Comparison of ENCODE assay signal across 8 cellular contexts in genomic region chr1:224205438-224205840, GRCh38. TPM values are rescaled to one million over a fixed set of nuclear protein-coding genes. Genes with fewer than 3 reads are reported as not detected.
A peak's percentile ranks its signal among the peaks of the same experiment; 100 is the strongest.
DNase-seq lines count a peak whose midpoint lies in the region; ATAC-seq and TF ChIP-seq lines count a peak whose summit lies in the region.

No MANE protein-coding gene starts in this region.

- H3K27me3 Mint-ChIP-seq in CD8-positive, alpha-beta T cell (ENCODE audit: low read depth) = no peaks in the 10 kb centered on the region

- POLR2A ChIA-PET in CD8-positive, alpha-beta T cell (lab: Charles Lee) = interaction anchor here (0.7 kb wide), 1 partner anchor 22 kb away, joined by 3 read pairs; the partner anchor contains the start of gene DEGS1

- intact Hi-C loops in CD8-positive, alpha-beta T cell (cut with DNase I, micrococcal nuclease) = no loop called here
- intact Hi-C loops in sigmoid colon (cut with DNase I) = no loop called here

- H3K36me3 ChIP-seq in CD8-positive, alpha-beta T cell (ENCODE audit: insufficient read depth, low read length) = no peaks in the 10 kb centered on the region
- no peaks in the 10 kb centered on the region for H3K36me3 ChIP-seq in sigmoid colon

- peak in 3 of 7 experiments; percentile 4 to 34 (median 8) for DNase-seq in CD8-positive, alpha-beta T cell
- DNase-seq in SW480 (ENCODE audit: low spot score) = peak; percentile 47
- peak; percentile 84 for DNase-seq in epithelial cell of esophagus (ENCODE audit: low read depth)
- DNase-seq in sigmoid colon = no peak
- DNase-seq in GM13977 (ENCODE audit: low spot score) = no peak
- no peak for DNase-seq in cerebellum (ENCODE audit: low spot score)
- DNase-seq in inferior parietal cortex (ENCODE audit: extremely low spot score) = no peak

- peak; percentile 65 for ATAC-seq in CD8-positive, alpha-beta T cell
- ATAC-seq in HG02759 (IDR thresholded peaks at IDR 0.05; ENCODE audit: unreplicated experiment) = peak; percentile 35

- 14 to 21% methylated on average over 4 of the region's 4 CpGs for WGBS in sigmoid colon, 2 donors

- H3K27ac Mint-ChIP-seq in CD8-positive, alpha-beta T cell = no peak overlapping the region

- H3K4me3 ChIP-seq in CD8-positive, alpha-beta T cell (ENCODE audit: low read depth, low read length) = no peak overlapping the region
- H3K4me3 ChIP-seq in epithelial cell of esophagus (ENCODE audit: low read length) (no peak overlapping the region), sigmoid colon (no peak overlapping the region)

- H3K4me3 Mint-ChIP-seq in CD8-positive, alpha-beta T cell = peak overlapping the region; percentile 62

- in situ Hi-C loops in GM13977 (cut with MboI; ENCODE audit: low pct_unique_long_range_greater_than_20kb, low sequenced_read_pairs, unreplicated experiment) = no loop called here

- H3K27ac ChIP-seq in CD8-positive, alpha-beta T cell (ENCODE audit: low read depth, low read length) = no peak overlapping the region
- H3K27ac ChIP-seq in sigmoid colon = peak overlapping the region; percentile 11 to 65 (median 58)

- CTCF ChIA-PET in CD8-positive, alpha-beta T cell (lab: Charles Lee) = interaction anchor here (0.6 kb wide), 1 partner anchor 580 kb away, joined by 3 read pairs; no protein-coding TSS in a partner anchor

- TF ChIP-seq EP300 in sigmoid colon (IDR thresholded peaks at IDR 0.05) = no peak

- H3K4me1 Mint-ChIP-seq in CD8-positive, alpha-beta T cell (ENCODE audit: low read depth) = peaks cover 11% of the 10 kb centered on the region

- no peaks in the 10 kb centered on the region for H3K27me3 ChIP-seq in CD8-positive, alpha-beta T cell (ENCODE audit: insufficient read depth, low read length)
- H3K27me3 ChIP-seq in sigmoid colon = no peaks in the 10 kb centered on the region

- no peaks in the 10 kb centered on the region for H3K36me3 Mint-ChIP-seq in CD8-positive, alpha-beta T cell

- peaks cover 9% of the 10 kb centered on the region for H3K4me1 ChIP-seq in CD8-positive, alpha-beta T cell (ENCODE audit: insufficient read depth, low read length)
- H3K4me1 ChIP-seq in sigmoid colon = peaks cover 0 to 28% (median 22%) of the 10 kb centered on the region in 4 donors

- H3K9me3 Mint-ChIP-seq in CD8-positive, alpha-beta T cell = no peaks in the 10 kb centered on the region

- TF ChIP-seq POLR2A in sigmoid colon (IDR thresholded peaks at IDR 0.05) = no peak

- TF ChIP-seq CTCF in CD8-positive, alpha-beta T cell (IDR thresholded peaks at IDR 0.05) = no peak
- TF ChIP-seq CTCF in epithelial cell of esophagus (IDR thresholded peaks at IDR 0.05; ENCODE audit: insufficient read depth, low read depth, low read length, missing control alignments) = no peak
- no peak for TF ChIP-seq CTCF in sigmoid colon (IDR thresholded peaks at IDR 0.05)
- no peak for TF ChIP-seq CTCF in GM13977 (IDR thresholded peaks at IDR 0.05; ENCODE audit: extremely low read depth, insufficient read depth, missing control alignments)

- no peaks in the 10 kb centered on the region for H3K9me3 ChIP-seq in CD8-positive, alpha-beta T cell (ENCODE audit: low read length)
- H3K9me3 ChIP-seq in sigmoid colon = no peaks in the 10 kb centered on the region

RNA-seq across cellular contexts. Expression of gene DEGS1, which starts 22.4 kb away (rescaled TPM):
- total RNA-seq in CD8-positive, alpha-beta T cell = 10 to 100 TPM; 52.1 to 54.7 TPM
- total RNA-seq in sigmoid colon (100 to 1,000 TPM in 2 of 4 donors, 10 to 100 TPM in 2; 84.6 to 111 (median 105) TPM), cerebellum (39.9 TPM)
- 10 to 100 TPM in 2 of 3 donors, 1 to 10 TPM in 1; 4.8 to 24.2 (median 12.3) TPM for polyA plus RNA-seq in sigmoid colon

Comparison
In these comparisons a context has a peak if more than half of its experiments do, and no peak if none do; other contexts are left out.
1. DNase-seq: peak in SW480 (single experiment) and epithelial cell of esophagus (single experiment); none in sigmoid colon (single experiment), GM13977 (single experiment), cerebellum (single experiment) and inferior parietal cortex (single experiment).